ENCODE assay signal across 8 cellular contexts in genomic region chr12:107027304-107028053, GRCh38. TPM values are rescaled to one million over a fixed set of nuclear protein-coding genes. Genes with fewer than 3 reads are reported as not detected.
DNase-seq lines count a peak whose midpoint lies in the region; ATAC-seq and TF ChIP-seq lines count a peak whose summit lies in the region.

No MANE protein-coding gene starts in this region.

- no peaks in the 10 kb centered on the region for H3K9me3 ChIP-seq in AG04450 (ENCODE audit: control insufficient read depth, insufficient read depth, low read length)
- no peaks in the 10 kb centered on the region for H3K9me3 ChIP-seq in parathyroid adenoma (ENCODE audit: control insufficient read depth, low read length)

- DNase-seq in AG04450 (ENCODE audit: low read depth, low spot score): peak; percentile 70
- DNase-seq in fibroblast of villous mesenchyme (ENCODE audit: low read depth): peak; percentile 94
- DNase-seq in AML-193 (lab: John Stamatoyannopoulos, UW): no peak

- H3K4me3 ChIP-seq in AG04450 (ENCODE audit: low read depth, low read length) (no peak overlapping the region), fibroblast of villous mesenchyme (ENCODE audit: low read depth, low read length) (no peak overlapping the region), parathyroid adenoma (ENCODE audit: low read depth, low read length) (peak overlapping the region; percentile 15)

- no peak overlapping the region for H2AFZ ChIP-seq in parathyroid adenoma

- H3K9ac ChIP-seq in parathyroid adenoma: no peak overlapping the region

- H3K27me3 ChIP-seq in AG04450 (ENCODE audit: control insufficient read depth, insufficient read depth, low read length) (no peaks in the 10 kb centered on the region), parathyroid adenoma (ENCODE audit: control insufficient read depth, insufficient read depth, low read length) (no peaks in the 10 kb centered on the region)

- H3K79me2 ChIP-seq in parathyroid adenoma: no peaks in the 10 kb centered on the region

- H3K36me3 ChIP-seq in parathyroid adenoma (ENCODE audit: control insufficient read depth, insufficient read depth, low read length): no peaks in the 10 kb centered on the region

- peaks cover 5% of the 10 kb centered on the region for H3K4me1 ChIP-seq in parathyroid adenoma

- peak overlapping the region; percentile 59 for H3K4me2 ChIP-seq in parathyroid adenoma (ENCODE audit: low read length)

- POLR2A ChIA-PET in AG04450 (lab: Yijun Ruan, JAX): interaction anchor here (0.9 kb wide), 1 partner anchor 72 kb away, joined by 6 read pairs; the partner anchor contains the start of gene TMEM263

- CTCF ChIA-PET in AG04450 (lab: Charles Lee): interaction anchor here (1.3 kb wide), 1 partner anchor 64 kb away, joined by 3 read pairs; no protein-coding TSS in a partner anchor

- H3K27ac ChIP-seq in AG04450 (ENCODE audit: low read depth, low read length): no peak overlapping the region
- H3K27ac ChIP-seq in VCaP: peak overlapping the region; percentile 74
- H3K27ac ChIP-seq in parathyroid adenoma: peak overlapping the region; percentile 53

- no peak for TF ChIP-seq CTCF in AG04450 (IDR thresholded peaks at IDR 0.05; ENCODE audit: low read depth, low read length)
- no peak for TF ChIP-seq CTCF in VCaP (conservative IDR thresholded peaks at IDR 0.05)
- no peak for TF ChIP-seq CTCF in fibroblast of villous mesenchyme (IDR thresholded peaks at IDR 0.05; ENCODE audit: insufficient read depth, low read depth, low read length)
- no peak for TF ChIP-seq CTCF in parathyroid adenoma (IDR thresholded peaks at IDR 0.05)

- ATAC-seq in HG03280 (IDR thresholded peaks at IDR 0.05; ENCODE audit: unreplicated experiment): peak; percentile 90
- no peak for ATAC-seq in HG03354 (IDR thresholded peaks at IDR 0.05; ENCODE audit: poor library complexity, severe bottlenecking, unreplicated experiment)
- ATAC-seq in HG02588 (IDR thresholded peaks at IDR 0.05; ENCODE audit: unreplicated experiment): no peak

RNA-seq across cellular contexts. Expression of gene MTERF2, which starts 40.5 kb away (rescaled TPM):
- polyA plus RNA-seq in AG04450 (2011; rRNA removed): 5.0 and 7.5 TPM in 2 replicates
- 2.1 and 2.3 TPM in 2 replicates for polyA minus RNA-seq in AG04450 (2011; rRNA and poly(A)+ RNA removed)
- 3.9 and 7.3 TPM in 2 replicates for total RNA-seq in fibroblast of villous mesenchyme

Comparison
In these comparisons a context has a peak if more than half of its experiments do, and no peak if none do; other contexts are left out.
1. DNase-seq: peak in AG04450 (single experiment) and fibroblast of villous mesenchyme (single experiment); none in AML-193 (0 of 2).